Comparison of ENCODE assay signal across 9 cellular contexts in genomic region chr3:170572665-170573253, GRCh38. TPM values are rescaled to one million over a fixed set of nuclear protein-coding genes. Genes with fewer than 3 reads are reported as not detected.
A peak's percentile ranks its signal among the peaks of the same experiment; 100 is the strongest.
DNase-seq lines count a peak whose midpoint lies in the region; ATAC-seq and TF ChIP-seq lines count a peak whose summit lies in the region.
"Had no signal": no experiment of that assay in that cellular context is flagged by ENCODE, and none has a peak within 500 bp of the region (broad histone marks: within the 10 kb centered on the region; RNA-seq: fewer than 3 reads in every experiment).

No MANE protein-coding gene starts in this region.

- no peak for TF ChIP-seq POLR2A in body of pancreas (IDR thresholded peaks at IDR 0.05)

- no peak overlapping the region for H3K27ac ChIP-seq in body of pancreas

- no peak overlapping the region for H3K4me3 ChIP-seq in body of pancreas

- H3K36me3 Mint-ChIP-seq in activated T-helper 2 cell treated with anti-CD3 and anti-CD28 coated beads, Interferon-gamma antibody, Interleukin-2, Interleukin-4, amounts not matched to agents 10 μg/mL and 5 μg/mL and 100 μg/mL, durations not matched to agents 14 hours and 24 hours and 36 hours (ENCODE audit: low read depth) = no peaks in the 10 kb centered on the region
- no peaks in the 10 kb centered on the region for H3K36me3 Mint-ChIP-seq in stimulated activated memory B cell treated with anti-CD40 and anti-IgM and Interleukin-4, amounts not matched to agents 10 μg/mL and 1 μg/mL and 100 μg/mL, for 72 hours

- H3K4me1 ChIP-seq in body of pancreas = no peaks in the 10 kb centered on the region

- no peaks in the 10 kb centered on the region for H3K27me3 ChIP-seq in body of pancreas

- H3K4me3 Mint-ChIP-seq in activated T-helper 2 cell treated with anti-CD3 and anti-CD28 coated beads, Interferon-gamma antibody, Interleukin-2, Interleukin-4, amounts not matched to agents 10 μg/mL and 5 μg/mL and 100 μg/mL, durations not matched to agents 14 hours and 24 hours and 36 hours (ENCODE audit: low read depth) = no peak overlapping the region
- no peak overlapping the region for H3K4me3 Mint-ChIP-seq in stimulated activated memory B cell treated with anti-CD40 and anti-IgM and Interleukin-4, amounts not matched to agents 10 μg/mL and 1 μg/mL and 100 μg/mL, for 72 hours
- H3K4me3 Mint-ChIP-seq: dendritic cell treated with granulocyte-macrophage colony-stimulating factor and Interleukin-4, amounts not matched to agents 40 ng/mL and 50 ng/mL, for 4 days had no signal

- peak; percentile 95 for ATAC-seq in GM19025 (IDR thresholded peaks at IDR 0.05; ENCODE audit: low read depth, unreplicated experiment)
- peak; percentile 98 for ATAC-seq in HG03095 (IDR thresholded peaks at IDR 0.05; ENCODE audit: unreplicated experiment)
- peak; percentile 94 for ATAC-seq in stimulated activated memory B cell treated with anti-CD40 and anti-IgM and Interleukin-4, amounts not matched to agents 10 μg/mL and 1 μg/mL and 100 μg/mL, for 72 hours
- no peak for ATAC-seq in body of pancreas

- intact Hi-C loops in activated T-helper 2 cell treated with anti-CD3 and anti-CD28 coated beads, Interferon-gamma antibody, Interleukin-2, Interleukin-4, amounts not matched to agents 10 μg/mL and 5 μg/mL and 100 μg/mL, durations not matched to agents 14 hours and 24 hours and 36 hours (cut with micrococcal nuclease) = loop anchor here (1.0 to 10.0 kb wide), 5 partner anchors 8 to 808 kb away; partner anchors contain the start of genes ACTRT3 and TERC
- intact Hi-C loops in body of pancreas (cut with DNase I) = no loop called here

- H3K27me3 Mint-ChIP-seq in activated T-helper 2 cell treated with anti-CD3 and anti-CD28 coated beads, Interferon-gamma antibody, Interleukin-2, Interleukin-4, amounts not matched to agents 10 μg/mL and 5 μg/mL and 100 μg/mL, durations not matched to agents 14 hours and 24 hours and 36 hours (ENCODE audit: low read depth) = peaks cover 7% of the 10 kb centered on the region
- peaks cover 33% of the 10 kb centered on the region for H3K27me3 Mint-ChIP-seq in stimulated activated memory B cell treated with anti-CD40 and anti-IgM and Interleukin-4, amounts not matched to agents 10 μg/mL and 1 μg/mL and 100 μg/mL, for 72 hours
- H3K27me3 Mint-ChIP-seq: dendritic cell treated with granulocyte-macrophage colony-stimulating factor and Interleukin-4, amounts not matched to agents 40 ng/mL and 50 ng/mL, for 4 days had no signal

- H3K4me1 Mint-ChIP-seq in activated T-helper 2 cell treated with anti-CD3 and anti-CD28 coated beads, Interferon-gamma antibody, Interleukin-2, Interleukin-4, amounts not matched to agents 10 μg/mL and 5 μg/mL and 100 μg/mL, durations not matched to agents 14 hours and 24 hours and 36 hours (ENCODE audit: low read depth) = peaks cover 24% of the 10 kb centered on the region
- H3K4me1 Mint-ChIP-seq in stimulated activated memory B cell treated with anti-CD40 and anti-IgM and Interleukin-4, amounts not matched to agents 10 μg/mL and 1 μg/mL and 100 μg/mL, for 72 hours = peaks cover 10% of the 10 kb centered on the region

- H3K36me3 ChIP-seq in body of pancreas (replicated peaks in 1 of 2; ENCODE audit: insufficient read depth in 1 of 2, low read depth in 2 of 2) = no peaks in the 10 kb centered on the region

- H3K27ac Mint-ChIP-seq in activated T-helper 2 cell treated with anti-CD3 and anti-CD28 coated beads, Interferon-gamma antibody, Interleukin-2, Interleukin-4, amounts not matched to agents 10 μg/mL and 5 μg/mL and 100 μg/mL, durations not matched to agents 14 hours and 24 hours and 36 hours = peak overlapping the region; percentile 62
- H3K27ac Mint-ChIP-seq in stimulated activated memory B cell treated with anti-CD40 and anti-IgM and Interleukin-4, amounts not matched to agents 10 μg/mL and 1 μg/mL and 100 μg/mL, for 72 hours = no peak overlapping the region
- H3K27ac Mint-ChIP-seq: dendritic cell treated with granulocyte-macrophage colony-stimulating factor and Interleukin-4, amounts not matched to agents 40 ng/mL and 50 ng/mL, for 4 days had no signal

- DNase-seq in AG08395 (ENCODE audit: low spot score) = peak; percentile 64
- DNase-seq in activated T-helper 2 cell treated with anti-CD3 and anti-CD28 coated beads, Interferon-gamma antibody, Interleukin-2, Interleukin-4, amounts not matched to agents 10 μg/mL and 5 μg/mL and 100 μg/mL, durations not matched to agents 14 hours and 24 hours and 36 hours (ENCODE audit: low spot score) = no peak
- DNase-seq in DMS 273 (lab: John Stamatoyannopoulos, UW; ENCODE audit: unreplicated experiment) = no peak
- DNase-seq in body of pancreas = no peak
- DNase-seq in DMS79 (lab: John Stamatoyannopoulos, UW) = no peak

- H3K9me3 ChIP-seq in body of pancreas = no peaks in the 10 kb centered on the region

- whole genome bisulfite sequencing in body of pancreas, 2 donors = 71 to 72% methylated on average over 3 of the region's 3 CpGs

- peaks cover 6% of the 10 kb centered on the region for H3K9me3 Mint-ChIP-seq in activated T-helper 2 cell treated with anti-CD3 and anti-CD28 coated beads, Interferon-gamma antibody, Interleukin-2, Interleukin-4, amounts not matched to agents 10 μg/mL and 5 μg/mL and 100 μg/mL, durations not matched to agents 14 hours and 24 hours and 36 hours
- peaks cover 2% of the 10 kb centered on the region for H3K9me3 Mint-ChIP-seq in stimulated activated memory B cell treated with anti-CD40 and anti-IgM and Interleukin-4, amounts not matched to agents 10 μg/mL and 1 μg/mL and 100 μg/mL, for 72 hours
- H3K9me3 Mint-ChIP-seq: dendritic cell treated with granulocyte-macrophage colony-stimulating factor and Interleukin-4, amounts not matched to agents 40 ng/mL and 50 ng/mL, for 4 days had no signal

- TF ChIP-seq CTCF in body of pancreas (IDR thresholded peaks at IDR 0.05) = no peak

RNA-seq across cellular contexts. Expression of gene SLC7A14, which starts 13.1 kb away (rescaled TPM):
- not detected in 2 replicates for total RNA-seq in activated T-helper 2 cell treated with anti-CD3 and anti-CD28 coated beads, Interferon-gamma antibody, Interleukin-2, Interleukin-4, amounts not matched to agents 10 μg/mL and 5 μg/mL and 100 μg/mL, durations not matched to agents 14 hours and 24 hours and 36 hours
- under 1 TPM in 1 of 2 donors, not detected in 1; 0.26 TPM for total RNA-seq in body of pancreas
